Comparison of ENCODE assay signal across 1 cellular context in the genomic region with DNA sequence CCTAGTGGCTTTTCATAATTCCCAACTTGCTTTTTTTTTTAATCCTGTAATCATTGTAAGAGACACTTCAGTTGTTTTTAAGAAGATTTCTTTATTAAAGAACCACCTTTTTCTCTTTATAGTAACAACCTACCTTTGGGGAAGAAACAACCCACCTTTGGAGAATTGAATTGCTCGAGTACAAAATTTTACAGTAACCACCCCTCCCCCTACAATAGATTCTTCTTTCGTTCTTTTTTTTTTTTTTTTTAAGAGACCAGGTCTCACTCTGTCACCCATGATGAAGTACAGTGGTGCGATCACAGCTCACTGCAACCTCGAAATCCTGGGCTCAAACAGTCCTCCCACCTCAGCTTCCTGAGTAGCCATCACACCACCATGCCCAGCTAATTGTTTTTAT.
TF ChIP-seq lines count a peak whose summit lies in the region.

No MANE protein-coding gene starts in this region.

TF ChIP-seq in endothelial cell of umbilical vein, 7 proteins besides CTCF, POLR2A, EP300 and RAD21:
- TF ChIP-seq POLR2AphosphoS5 (IDR thresholded peaks at IDR 0.05; ENCODE audit: insufficient read depth, low read depth, low read length), result no peak
TF ChIP-seq in endothelial cell of umbilical vein: peak in this region for 0.
